Comparison of ENCODE assay signal across 24 cellular contexts in the genomic region with DNA sequence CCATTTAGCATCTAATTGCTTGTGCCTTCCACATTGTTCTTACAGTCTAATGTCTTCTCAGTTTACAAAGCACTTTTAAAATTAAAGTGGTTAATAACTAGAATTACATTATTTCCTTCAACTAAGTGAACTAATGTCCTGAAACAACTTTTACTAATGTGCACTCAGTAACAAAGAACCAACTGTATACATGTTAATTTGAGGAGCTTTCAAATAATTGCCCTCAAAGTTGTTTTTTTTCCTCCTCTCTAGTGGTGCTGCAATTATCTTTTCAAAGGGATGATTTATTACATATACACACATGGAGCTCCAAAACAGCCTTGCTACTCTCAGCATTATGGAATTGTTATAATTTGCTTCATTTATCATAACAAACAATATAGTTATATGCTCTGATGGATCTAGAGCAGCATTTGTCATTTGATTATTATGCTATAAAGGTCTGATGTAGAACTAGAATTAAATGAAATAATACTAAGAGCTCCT.
DNase-seq lines count a peak whose midpoint lies in the region; ATAC-seq and TF ChIP-seq lines count a peak whose summit lies in the region.
"Had no signal": no experiment of that assay in that cellular context is flagged by ENCODE, and none has a peak within 500 bp of the region (broad histone marks: within the 10 kb centered on the region; RNA-seq: fewer than 3 reads in every experiment).

No MANE protein-coding gene starts in this region.

- no peaks in the 10 kb centered on the region for H3K9me3 Mint-ChIP-seq in activated CD8-positive, alpha-beta T cell treated with anti-CD3 and anti-CD28 coated beads, Interleukin-2, amount 10 ng/mL, durations not matched to agents 7 days and 5 days (ENCODE audit: insufficient read depth)
- H3K9me3 Mint-ChIP-seq: activated CD8-positive, alpha-beta T cell treated with anti-CD3 and anti-CD28 coated beads for 36 hours; dendritic cell treated with granulocyte-macrophage colony-stimulating factor and Interleukin-4, amounts not matched to agents 40 ng/mL and 50 ng/mL, for 4 days had no signal

- H3K36me3 ChIP-seq in RWPE2 (ENCODE audit: low read depth) (no peaks in the 10 kb centered on the region), thoracic aorta (peaks cover 3% of the 10 kb centered on the region)
- H3K36me3 ChIP-seq: adrenal gland, pancreas had no signal

- no peaks in the 10 kb centered on the region for H3K36me3 Mint-ChIP-seq in activated CD8-positive, alpha-beta T cell treated with anti-CD3 and anti-CD28 coated beads, Interleukin-2, amount 10 ng/mL, durations not matched to agents 7 days and 5 days (ENCODE audit: low read depth)
- H3K36me3 Mint-ChIP-seq: natural killer cell had no signal

- POLR2A ChIA-PET in activated CD8-positive, alpha-beta T cell treated with anti-CD3 and anti-CD28 coated beads, Interleukin-2, amount 10 ng/mL, durations not matched to agents 7 days and 5 days (lab: Charles Lee) = no interaction called here

- no peak for ATAC-seq in RWPE2 (ENCODE audit: low read depth)
- ATAC-seq in thoracic aorta (ENCODE audit: insufficient number of reproducible peaks, low FRiP score, low read depth) = no peak
- ATAC-seq in activated CD8-positive, alpha-beta T cell treated with anti-CD3 and anti-CD28 coated beads, Interleukin-2, amount 10 ng/mL, durations not matched to agents 7 days and 5 days = no peak
- no peak for ATAC-seq in HG03159 (IDR thresholded peaks at IDR 0.05; ENCODE audit: unreplicated experiment)
- ATAC-seq: activated CD4-positive, CD25-positive, alpha-beta regulatory T cell treated with anti-CD3 and anti-CD28 coated beads, Interleukin-2, amount 50 U/mL, for 24 hours; activated CD8-positive, alpha-beta T cell treated with anti-CD3 and anti-CD28 coated beads for 36 hours; heart left ventricle; natural killer cell; pancreas; stimulated activated naive CD8-positive, alpha-beta T cell treated with anti-CD3 and anti-CD28 coated beads, Interleukin-15, amount 100 ng/mL, for 72 hours had no signal

- CTCF ChIA-PET in activated CD8-positive, alpha-beta T cell treated with anti-CD3 and anti-CD28 coated beads, Interleukin-2, amount 10 ng/mL, durations not matched to agents 7 days and 5 days (lab: Charles Lee) = interaction anchor here (1.1 kb wide), 1 partner anchor 142 kb away, joined by 3 read pairs; no protein-coding TSS in a partner anchor

- H3K27me3 ChIP-seq in RWPE2 (ENCODE audit: insufficient read depth, poor library complexity, severe bottlenecking) (no peaks in the 10 kb centered on the region), thoracic aorta (replicated peaks; ENCODE audit: insufficient read depth) (no peaks in the 10 kb centered on the region)
- H3K27me3 ChIP-seq: adrenal gland, cardiac muscle cell, heart left ventricle, pancreas had no signal

- no peak overlapping the region for H3K4me3 Mint-ChIP-seq in activated CD8-positive, alpha-beta T cell treated with anti-CD3 and anti-CD28 coated beads, Interleukin-2, amount 10 ng/mL, durations not matched to agents 7 days and 5 days
- H3K4me3 Mint-ChIP-seq: activated CD8-positive, alpha-beta T cell treated with anti-CD3 and anti-CD28 coated beads for 36 hours; dendritic cell treated with granulocyte-macrophage colony-stimulating factor and Interleukin-4, amounts not matched to agents 40 ng/mL and 50 ng/mL, for 4 days; natural killer cell; stimulated activated naive CD8-positive, alpha-beta T cell treated with anti-CD3 and anti-CD28 coated beads, Interleukin-15, amount 100 ng/mL, for 72 hours had no signal

- peak overlapping the region; percentile 51 for H3K27ac ChIP-seq in RWPE2 (ENCODE audit: poor library complexity, severe bottlenecking)
- peak overlapping the region; percentile 10 to 93 for H3K27ac ChIP-seq in thoracic aorta
- H3K27ac ChIP-seq: adrenal gland, cardiac muscle cell, heart left ventricle, pancreas had no signal

- H3K4me1 ChIP-seq in RWPE2 (ENCODE audit: insufficient read depth, poor library complexity, severe bottlenecking) (peaks cover 13% of the 10 kb centered on the region), thoracic aorta (ENCODE audit: control insufficient read depth in 1 of 2, low read depth in 2 of 2) (peaks cover 34 to 66% of the 10 kb centered on the region in 2 donors)
- H3K4me1 ChIP-seq: adrenal gland, pancreas had no signal

- no peak for TF ChIP-seq CTCF in RWPE2 (IDR thresholded peaks at IDR 0.05; ENCODE audit: poor library complexity, severe bottlenecking)
- TF ChIP-seq CTCF in thoracic aorta (IDR thresholded peaks at IDR 0.05) = no peak

- DNase-seq in NCI-H2171 treated with DMSO at 0.1 percent for 48 hours (lab: John Stamatoyannopoulos, UW) = peak; percentile 17
- DNase-seq in NCI-H2171 (lab: John Stamatoyannopoulos, UW) = no peak
- DNase-seq in NCI-H1930 (lab: John Stamatoyannopoulos, UW) = peak; percentile 90 to 91
- DNase-seq in RWPE2 (ENCODE audit: low spot score) = no peak
- DNase-seq in thoracic aorta (ENCODE audit: low spot score) = no peak
- no peak for DNase-seq in activated CD8-positive, alpha-beta T cell treated with anti-CD3 and anti-CD28 coated beads, Interleukin-2, amount 10 ng/mL, durations not matched to agents 7 days and 5 days
- DNase-seq in activated T-cell treated with anti-CD3 and anti-CD28 coated beads, Interleukin-2, amount 50 U/mL, for 1 hour = no peak
- DNase-seq: activated CD8-positive, alpha-beta T cell treated with anti-CD3 and anti-CD28 coated beads for 36 hours; activated naive CD4-positive, alpha-beta T cell; adrenal gland; EL; heart left ventricle; left cardiac atrium; natural killer cell; NCI-H524; pancreas; right cardiac atrium; stimulated activated naive CD8-positive, alpha-beta T cell treated with anti-CD3 and anti-CD28 coated beads, Interleukin-15, amount 100 ng/mL, for 72 hours; T1000; trophoblast cell had no signal

- H3K27ac Mint-ChIP-seq in activated CD8-positive, alpha-beta T cell treated with anti-CD3 and anti-CD28 coated beads, Interleukin-2, amount 10 ng/mL, durations not matched to agents 7 days and 5 days = no peak overlapping the region
- H3K27ac Mint-ChIP-seq: activated CD8-positive, alpha-beta T cell treated with anti-CD3 and anti-CD28 coated beads for 36 hours; dendritic cell treated with granulocyte-macrophage colony-stimulating factor and Interleukin-4, amounts not matched to agents 40 ng/mL and 50 ng/mL, for 4 days; natural killer cell; stimulated activated naive CD8-positive, alpha-beta T cell treated with anti-CD3 and anti-CD28 coated beads, Interleukin-15, amount 100 ng/mL, for 72 hours had no signal

- no peaks in the 10 kb centered on the region for H3K4me1 Mint-ChIP-seq in activated CD8-positive, alpha-beta T cell treated with anti-CD3 and anti-CD28 coated beads, Interleukin-2, amount 10 ng/mL, durations not matched to agents 7 days and 5 days (ENCODE audit: low read depth)
- H3K4me1 Mint-ChIP-seq: natural killer cell; stimulated activated naive CD8-positive, alpha-beta T cell treated with anti-CD3 and anti-CD28 coated beads, Interleukin-15, amount 100 ng/mL, for 72 hours had no signal

- H3K4me3 ChIP-seq in RWPE2 (ENCODE audit: severe bottlenecking) (no peak overlapping the region), thoracic aorta (no peak overlapping the region)
- H3K4me3 ChIP-seq: adrenal gland, cardiac muscle cell, heart left ventricle, pancreas had no signal

- H3K27me3 Mint-ChIP-seq in activated CD8-positive, alpha-beta T cell treated with anti-CD3 and anti-CD28 coated beads, Interleukin-2, amount 10 ng/mL, durations not matched to agents 7 days and 5 days (ENCODE audit: low read depth) = peaks cover 7% of the 10 kb centered on the region

- H3K9me3 ChIP-seq in RWPE2 (ENCODE audit: severe bottlenecking) (no peaks in the 10 kb centered on the region), thoracic aorta (no peaks in the 10 kb centered on the region)
- H3K9me3 ChIP-seq: adrenal gland, heart left ventricle, pancreas had no signal

Comparison
In these comparisons a context has a peak if more than half of its experiments do, and no peak if none do; other contexts are left out.
1. DNase-seq: peak in NCI-H2171 treated with DMSO at 0.1 percent for 48 hours (single experiment) and NCI-H1930 (2 of 2); none in NCI-H2171 (single experiment), RWPE2 (single experiment), thoracic aorta (single experiment), activated CD8-positive, alpha-beta T cell treated with anti-CD3 and anti-CD28 coated beads, Interleukin-2, amount 10 ng/mL, durations not matched to agents 7 days and 5 days (single experiment) and activated T-cell treated with anti-CD3 and anti-CD28 coated beads, Interleukin-2, amount 50 U/mL, for 1 hour (single experiment).